In genomic region chr20:25726357-25726756, GRCh38 we compare ENCODE assay signal across 32 cellular contexts.
"Had no signal": no experiment of that assay in that cellular context is flagged by ENCODE, and none has a peak within 500 bp of the region (broad histone marks: within the 10 kb centered on the region; RNA-seq: fewer than 3 reads in every experiment).

No MANE protein-coding gene starts in this region.

- H3K4me1 ChIP-seq: adrenal gland, breast epithelium had no signal

- H3K27me3 ChIP-seq: adrenal gland, breast epithelium, MG63 had no signal

- H3K27ac ChIP-seq: adrenal gland, breast epithelium, SK-N-MC had no signal

- H3K36me3 ChIP-seq: adrenal gland, breast epithelium, MG63 had no signal

- DNase-seq: activated B cell treated with CpG ODN at 0.5 μM for 24 hours; activated CD4-positive, alpha-beta T cell treated with anti-CD3 and anti-CD28 coated beads for 1 hour; activated CD4-positive, alpha-beta T cell treated with anti-CD3 and anti-CD28 coated beads, Interleukin-2, amount 10 ng/mL, durations not matched to agents 24 days and 14 days; activated CD8-positive, alpha-beta memory T cell treated with anti-CD3 and anti-CD28 coated beads, Interleukin-2, amount 10 ng/mL, durations not matched to agents 7 days and 5 days; activated gamma-delta T cell; activated naive CD4-positive, alpha-beta T cell treated with anti-CD3 and anti-CD28 coated beads for 36 hours; activated naive CD8-positive, alpha-beta T cell treated with anti-CD3 and anti-CD28 coated beads, Interleukin-2, amount 10 ng/mL, durations not matched to agents 7 days and 5 days; activated T-cell treated with anti-CD3 and anti-CD28 coated beads, Interleukin-2, amount 50 U/mL, for 4 hours; adrenal gland; aorta; caudate nucleus; KG1; MG63; MV-4-11; NCI-H1092 treated with DMSO at 0.1 percent for 48 hours; NCI-H1417 treated with DMSO at 0.1 percent for 48 hours; NCI-H1694; NCI-H2029; NCI-H2107; NCI-H510A treated with DMSO at 0.1 percent for 48 hours; NCI-H69; NK-92 treated with Interleukin-12 subunit alpha and Interleukin-12 subunit beta, amount 100 ng/mL, for 24 hours; RPMI8226; T-cell; T-helper 2 cell; T1000 had no signal

- H3K27me3 Mint-ChIP-seq: activated B cell treated with CpG ODN at 0.5 μM for 24 hours; activated CD4-positive, alpha-beta T cell treated with anti-CD3 and anti-CD28 coated beads, Interleukin-2, amount 10 ng/mL, durations not matched to agents 24 days and 14 days; activated CD8-positive, alpha-beta memory T cell treated with anti-CD3 and anti-CD28 coated beads, Interleukin-2, amount 10 ng/mL, durations not matched to agents 7 days and 5 days; activated naive CD8-positive, alpha-beta T cell treated with anti-CD3 and anti-CD28 coated beads, Interleukin-2, amount 10 ng/mL, durations not matched to agents 7 days and 5 days; activated T-helper 17 cell treated with anti-CD3 and anti-CD28 coated beads, Interleukin-2, amount 50 U/mL, for 72 hours; T-cell had no signal

- FAIRE-seq: TTC549 had no signal

- H3K4me3 Mint-ChIP-seq: activated B cell treated with CpG ODN at 0.5 μM for 24 hours; activated CD4-positive, alpha-beta T cell treated with anti-CD3 and anti-CD28 coated beads, Interleukin-2, amount 10 ng/mL, durations not matched to agents 24 days and 14 days; activated CD8-positive, alpha-beta memory T cell treated with anti-CD3 and anti-CD28 coated beads, Interleukin-2, amount 10 ng/mL, durations not matched to agents 7 days and 5 days; activated naive CD4-positive, alpha-beta T cell treated with anti-CD3 and anti-CD28 coated beads for 36 hours; activated T-helper 17 cell treated with anti-CD3 and anti-CD28 coated beads, Interleukin-2, amount 50 U/mL, for 72 hours had no signal

- H3K27ac Mint-ChIP-seq: activated B cell treated with CpG ODN at 0.5 μM for 24 hours; activated CD4-positive, alpha-beta T cell treated with anti-CD3 and anti-CD28 coated beads, Interleukin-2, amount 10 ng/mL, durations not matched to agents 24 days and 14 days had no signal

- H3K4me3 ChIP-seq: adrenal gland, breast epithelium, MG63, SK-N-MC had no signal

- ATAC-seq: activated CD8-positive, alpha-beta memory T cell treated with anti-CD3 and anti-CD28 coated beads, Interleukin-2, amount 10 ng/mL, durations not matched to agents 7 days and 5 days; activated T-cell treated with anti-CD3 and anti-CD28 coated beads, Interleukin-2, amount 50 U/mL, for 4 hours; activated T-helper 17 cell treated with anti-CD3 and anti-CD28 coated beads, Interleukin-2, amount 50 U/mL, for 72 hours; Panc1; Right ventricle myocardium inferior; T-cell had no signal
